ENCODE assay signal across 8 cellular contexts in genomic region chr7:99324966-99325596, GRCh38. TPM values are rescaled to one million over a fixed set of nuclear protein-coding genes. Genes with fewer than 3 reads are reported as not detected.
DNase-seq lines count a peak whose midpoint lies in the region; ATAC-seq and TF ChIP-seq lines count a peak whose summit lies in the region.

No MANE protein-coding gene starts in this region.

- ATAC-seq in GM18517 (IDR thresholded peaks at IDR 0.05; ENCODE audit: unreplicated experiment): peak; percentile 22
- ATAC-seq in HG03039 (IDR thresholded peaks at IDR 0.05; ENCODE audit: unreplicated experiment): peak; percentile 3

- H3K4me3 ChIP-seq in adipocyte (ENCODE audit: low read length): peak overlapping the region; percentile 99
- H3K4me3 ChIP-seq in kidney epithelial cell (ENCODE audit: low read depth, low read length): peak overlapping the region; percentile 86
- H3K4me3 ChIP-seq in testis: peak overlapping the region; percentile 80 to 95

- peak overlapping the region; percentile 82 for H3K27ac ChIP-seq in testis

- 20 to 22% methylated on average over 13 to 15 of the region's 15 CpGs for WGBS in testis, 2 donors

- H3K9ac ChIP-seq in adipocyte (ENCODE audit: low read length): peak overlapping the region; percentile 99

- H3K9me3 ChIP-seq in adipocyte (ENCODE audit: control insufficient read depth, low read length) (no peaks in the 10 kb centered on the region), testis (no peaks in the 10 kb centered on the region)

- H3K27me3 ChIP-seq in adipocyte (replicated peaks; ENCODE audit: control insufficient read depth, insufficient read depth, low read length) (no peaks in the 10 kb centered on the region), kidney epithelial cell (ENCODE audit: control insufficient read depth, insufficient read depth, low read length) (no peaks in the 10 kb centered on the region), testis (no peaks in the 10 kb centered on the region)

- no peak for TF ChIP-seq CTCF in kidney epithelial cell (IDR thresholded peaks at IDR 0.05; ENCODE audit: insufficient read depth, low read length, poor library complexity, severe bottlenecking)
- no peak for TF ChIP-seq CTCF in testis (IDR thresholded peaks at IDR 0.05)

- H3K4me1 ChIP-seq in adipocyte (ENCODE audit: control insufficient read depth, insufficient read depth, low read length) (peaks cover 23% of the 10 kb centered on the region), testis (peaks cover 30% of the 10 kb centered on the region)

- TF ChIP-seq POLR2A in testis (IDR thresholded peaks at IDR 0.05): no peak

- H3K36me3 ChIP-seq in adipocyte (ENCODE audit: control insufficient read depth, insufficient read depth, low read length, severe bottlenecking): no peaks in the 10 kb centered on the region
- H3K36me3 ChIP-seq in kidney epithelial cell (ENCODE audit: control insufficient read depth, insufficient read depth, low read length): peaks cover 2% of the 10 kb centered on the region
- H3K36me3 ChIP-seq in testis (ENCODE audit: low read depth, missing control alignments): no peaks in the 10 kb centered on the region

- intact Hi-C loops in testis (cut with DNase I; ENCODE audit: low total_unique reads): no loop called here

- no peak for DNase-seq in adipocyte (ENCODE audit: low read depth)
- DNase-seq in kidney epithelial cell (ENCODE audit: low read depth): no peak
- no peak for DNase-seq in testis
- DNase-seq in effector CD8-positive, alpha-beta T cell (lab: John Stamatoyannopoulos, UW): no peak
- no peak for DNase-seq in activated CD4-positive, CD25-positive, alpha-beta regulatory T cell treated with anti-CD3 and anti-CD28 coated beads, Interleukin-2, amount 50 U/mL, for 72 hours
- no peak for DNase-seq in middle frontal gyrus (ENCODE audit: extremely low spot score, low spot score)

RNA-seq across cellular contexts. Expression of gene ARPC1A, which starts 0.6 kb away (rescaled TPM):
- total RNA-seq in kidney epithelial cell (185 and 216 TPM in 2 replicates), testis (100 to 1,000 TPM in 1 of 2 donors, 10 to 100 TPM in 1; 91.8 to 120 TPM)
- 117 TPM for polyA plus RNA-seq in testis (ENCODE audit: insufficient read depth, low read depth, low replicate concordance)

RNA-seq across cellular contexts. Expression of gene ARPC1B, which starts 49.4 kb away (rescaled TPM):
- 385 and 460 TPM in 2 replicates for total RNA-seq in kidney epithelial cell
- 10 to 100 TPM; 50.5 to 64.9 TPM for total RNA-seq in testis
- polyA plus RNA-seq in testis (ENCODE audit: insufficient read depth, low read depth, low replicate concordance): 64.6 TPM

RNA-seq across cellular contexts. Expression of gene MYH16, which starts 52.4 kb away (rescaled TPM):
- total RNA-seq in kidney epithelial cell: 0.89 and 5.6 TPM in 2 replicates
- 1 to 10 TPM; 1.5 to 2.0 TPM for total RNA-seq in testis
- polyA plus RNA-seq in testis (ENCODE audit: insufficient read depth, low read depth, low replicate concordance): 2.1 TPM
